Comparison of ENCODE assay signal across 8 cellular contexts in genomic region chr21:33478182-33478581, GRCh38. TPM values are rescaled to one million over a fixed set of nuclear protein-coding genes. Genes with fewer than 3 reads are reported as not detected.
A peak's percentile ranks its signal among the peaks of the same experiment; 100 is the strongest.
DNase-seq lines count a peak whose midpoint lies in the region; ATAC-seq and TF ChIP-seq lines count a peak whose summit lies in the region.

No MANE protein-coding gene starts in this region.

- intact Hi-C loops in HCT116 (cut with micrococcal nuclease) (no loop called here), right cardiac atrium (cut with DNase I) (no loop called here)

- no peaks in the 10 kb centered on the region for H3K36me3 ChIP-seq in HCT116 (ENCODE audit: control insufficient read depth in 1 of 2, insufficient read depth in 2 of 2, low read length in 2 of 2)
- H3K36me3 ChIP-seq in skeletal muscle satellite cell (ENCODE audit: insufficient read depth, low read length) = no peaks in the 10 kb centered on the region

- H3K9me2 ChIP-seq in HCT116 (ENCODE audit: insufficient read depth) = no peaks in the 10 kb centered on the region

- H3K27me3 ChIP-seq in HCT116 (ENCODE audit: insufficient read depth, low read length) = no peaks in the 10 kb centered on the region
- H3K27me3 ChIP-seq in right cardiac atrium (ENCODE audit: control insufficient read depth, insufficient read depth) = no peaks in the 10 kb centered on the region
- H3K27me3 ChIP-seq in skeletal muscle satellite cell (ENCODE audit: control insufficient read depth, insufficient read depth, low read length) = no peaks in the 10 kb centered on the region

- H3K4me2 ChIP-seq in HCT116 (ENCODE audit: low read length) (peak overlapping the region; percentile 95), skeletal muscle satellite cell (ENCODE audit: low read length) (peak overlapping the region; percentile 86)

- H3K9me3 ChIP-seq in HCT116 (ENCODE audit: control insufficient read depth in 1 of 2, insufficient read depth in 1 of 2, low read depth in 1 of 2, low read length in 2 of 2) (0 out of 4 replicates have a peak, but pooled peaks cover 0 to 2% of the 10 kb centered on the region in 2 experiments), right cardiac atrium (ENCODE audit: control insufficient read depth, low read length) (no peaks in the 10 kb centered on the region), skeletal muscle satellite cell (replicated peaks; ENCODE audit: low read length) (no peaks in the 10 kb centered on the region)

- H3K27ac ChIP-seq in HCT116 (ENCODE audit: low read depth, low read length) (no peak overlapping the region), VCaP (peak overlapping the region; percentile 92), right cardiac atrium (ENCODE audit: low read length) (no peak overlapping the region)

- no peak for TF ChIP-seq RAD21 in HCT116 (IDR thresholded peaks at IDR 0.05; ENCODE audit: low read depth)

- peaks cover 15% of the 10 kb centered on the region; the same call in 1 of the 2 replicates for H3K79me2 ChIP-seq in HCT116 (ENCODE audit: insufficient read depth, low read length)

- H3K4me1 ChIP-seq in HCT116 (ENCODE audit: control insufficient read depth in 1 of 2, insufficient read depth in 2 of 2, low read length in 2 of 2) = peaks cover 5 to 13% of the 10 kb centered on the region in 2 experiments
- H3K4me1 ChIP-seq in right cardiac atrium (ENCODE audit: control insufficient read depth, insufficient read depth, low read length) = peaks cover 5% of the 10 kb centered on the region
- H3K4me1 ChIP-seq in skeletal muscle satellite cell (ENCODE audit: control insufficient read depth, insufficient read depth, low read length) = peaks cover 7% of the 10 kb centered on the region

- no peak overlapping the region for H3K9ac ChIP-seq in HCT116 (ENCODE audit: low read length)
- H3K9ac ChIP-seq in skeletal muscle satellite cell (ENCODE audit: low read depth, low read length) = peak overlapping the region; percentile 95

- H4K20me1 ChIP-seq in HCT116 (ENCODE audit: insufficient read depth) = no peaks in the 10 kb centered on the region

- H3K4me3 ChIP-seq in HCT116 (replicated peaks in 1 of 2; ENCODE audit: low read depth in 1 of 2, low read length in 2 of 2) (peak overlapping the region; percentile 78 to 92), right cardiac atrium (ENCODE audit: low read length) (peak overlapping the region; percentile 91), skeletal muscle satellite cell (ENCODE audit: low read length) (peak overlapping the region; percentile 80)

- ATAC-seq in HCT116 (no peak), right cardiac atrium (no peak)

- CTCF ChIA-PET in HCT116 (lab: Charles Lee) = no interaction called here

- DNase-seq in HCT116 (ENCODE audit: low read depth, low spot score) (no peak), right cardiac atrium (no peak), NOMO-1 treated with dmso at 0.1 percent for 144 hours (lab: John Stamatoyannopoulos, UW; ENCODE audit: unreplicated experiment) (no peak), NCI-H748 (lab: John Stamatoyannopoulos, UW; ENCODE audit: unreplicated experiment) (no peak), NCI-H1930 (lab: John Stamatoyannopoulos, UW) (no peak), hypothalamus (lab: John Stamatoyannopoulos, UW) (no peak)

- RAD21 ChIA-PET in HCT116 (lab: Charles Lee; ENCODE audit: low non-redundant PET in 1 of 2, low total read pairs in 2 of 2, uncharacterized antibody in 2 of 2, unreplicated experiment in 2 of 2) = no interaction called here

- POLR2A ChIA-PET in HCT116 (lab: Charles Lee) = no interaction called here

- no TSS peak for BruUV-seq in HCT116 (replicated peaks; lab: Mats Ljungman, UMichigan)

- H2AFZ ChIP-seq in HCT116 (ENCODE audit: low read depth, low read length, poor library complexity, severe bottlenecking) = no peak overlapping the region

- WGBS in right cardiac atrium = 69% methylated on average over 9 of the region's 9 CpGs

- no peak for TF ChIP-seq POLR2A in HCT116 (IDR thresholded peaks at IDR 0.05; ENCODE audit: borderline replicate concordance, extremely low read depth, insufficient read depth, insufficient read length)

- no peak for TF ChIP-seq CTCF in HCT116 (IDR thresholded peaks at IDR 0.05 in 2 of 3, conservative IDR thresholded peaks at IDR 0.05 in 1 of 3; ENCODE audit: borderline replicate concordance in 1 of 3, insufficient read depth in 1 of 3, low read depth in 2 of 3, low read length in 2 of 3)
- TF ChIP-seq CTCF in VCaP (conservative IDR thresholded peaks at IDR 0.05) = no peak

TF ChIP-seq in HCT116, 20 proteins besides CTCF, POLR2A, EP300 and RAD21:
- no peak for TF ChIP-seq JUND (IDR thresholded peaks at IDR 0.05)
- no peak for TF ChIP-seq ZBTB33 (IDR thresholded peaks at IDR 0.05; ENCODE audit: extremely low read depth, insufficient replicate concordance, low read length)
- no peak for TF ChIP-seq CBX3 (IDR thresholded peaks at IDR 0.05; ENCODE audit: low read depth)
- no peak for TF ChIP-seq SIN3A (IDR thresholded peaks at IDR 0.05; ENCODE audit: low read depth)
- TF ChIP-seq EZH2phosphoT487 (IDR thresholded peaks at IDR 0.05; ENCODE audit: borderline replicate concordance) = no peak
- TF ChIP-seq FOSL1 (IDR thresholded peaks at IDR 0.05; ENCODE audit: low read depth) = no peak
- TF ChIP-seq SRF (IDR thresholded peaks at IDR 0.05; ENCODE audit: low read depth) = no peak
- no peak for TF ChIP-seq REST (IDR thresholded peaks at IDR 0.05; ENCODE audit: low read depth)
- no peak for TF ChIP-seq EZH2 (IDR thresholded peaks at IDR 0.05)
- TF ChIP-seq ZNF274 (IDR thresholded peaks at IDR 0.05; ENCODE audit: low read depth, low read length) = no peak
- TF ChIP-seq CEBPB (IDR thresholded peaks at IDR 0.05; ENCODE audit: low read depth) = no peak
- TF ChIP-seq POLR2AphosphoS5 (IDR thresholded peaks at IDR 0.05; ENCODE audit: low read depth, low read length) = no peak
- no peak for TF ChIP-seq ELF1 (IDR thresholded peaks at IDR 0.05; ENCODE audit: borderline replicate concordance, low read depth)
- no peak for TF ChIP-seq ATF3 (IDR thresholded peaks at IDR 0.05)
- TF ChIP-seq ZFX (IDR thresholded peaks at IDR 0.05) = no peak
- no peak for TF ChIP-seq YY1 (IDR thresholded peaks at IDR 0.05; ENCODE audit: extremely low read depth, insufficient replicate concordance, low read depth, low read length)

RNA-seq across cellular contexts. Expression of gene TMEM50B, which starts 1.6 kb away (rescaled TPM):
- 18.8 TPM for total RNA-seq in HCT116 (2021; ENCODE audit: unreplicated experiment)
- 12.3 and 13.5 TPM in 2 replicates for polyA plus RNA-seq in HCT116 (2012)
- 10 to 100 TPM; 38.8 to 49.3 (median 41.2) TPM for total RNA-seq in right cardiac atrium
- 37.0 TPM for polyA plus RNA-seq in right cardiac atrium
- total RNA-seq in skeletal muscle satellite cell (2012; rRNA removed) = 25.1 and 29.9 TPM in 2 replicates

RNA-seq across cellular contexts. Expression of gene DNAJC28, which starts 13.3 kb away (rescaled TPM):
- 0.81 TPM for total RNA-seq in HCT116 (2021; ENCODE audit: unreplicated experiment)
- 0.22 and 0.33 TPM in 2 replicates for polyA plus RNA-seq in HCT116 (2012)
- 1 to 10 TPM; 3.8 to 6.0 (median 5.7) TPM for total RNA-seq in right cardiac atrium
- 6.2 TPM for polyA plus RNA-seq in right cardiac atrium
- 0.87 and 1.3 TPM in 2 replicates for total RNA-seq in skeletal muscle satellite cell (2012; rRNA removed)
